Comparison of ENCODE assay signal across 20 cellular contexts in genomic region chr2:48719480-48720177, GRCh38. TPM values are rescaled to one million over a fixed set of nuclear protein-coding genes. Genes with fewer than 3 reads are reported as not detected.
DNase-seq lines count a peak whose midpoint lies in the region; ATAC-seq and TF ChIP-seq lines count a peak whose summit lies in the region.
"Had no signal": no experiment of that assay in that cellular context is flagged by ENCODE, and none has a peak within 500 bp of the region (broad histone marks: within the 10 kb centered on the region; RNA-seq: fewer than 3 reads in every experiment).

No MANE protein-coding gene starts in this region.

- no peak overlapping the region for H3K4me2 ChIP-seq in mesendoderm (ENCODE audit: low read length)

- H3K18ac ChIP-seq in mesendoderm (ENCODE audit: low read length) = no peak overlapping the region

- no peak overlapping the region for H2AK5ac ChIP-seq in mesendoderm (ENCODE audit: low read length)

- no peak overlapping the region for H4K5ac ChIP-seq in mesendoderm (ENCODE audit: low read length)

- H3K23ac ChIP-seq in mesendoderm (ENCODE audit: low read length) = no peak overlapping the region

- H3K9me3 ChIP-seq in gastroesophageal sphincter = no peaks in the 10 kb centered on the region
- H3K9me3 ChIP-seq: transverse colon had no signal

- H3K4me1 ChIP-seq in gastroesophageal sphincter = peaks cover 5 to 74% (median 11%) of the 10 kb centered on the region in 3 donors
- no peaks in the 10 kb centered on the region for H3K4me1 ChIP-seq in mesendoderm (ENCODE audit: control insufficient read depth, low read depth, low read length)

- DNase-seq in DMS153 treated with DMSO at 0.1 percent for 48 hours (lab: John Stamatoyannopoulos, UW; ENCODE audit: unreplicated experiment) (peak; percentile 45), NCI-H2029 (lab: John Stamatoyannopoulos, UW) (peak; percentile 61), pons (ENCODE audit: low spot score) (peak; percentile 78), mesendoderm (no peak), NCI-H1436 treated with DMSO at 0.1 percent for 48 hours (lab: John Stamatoyannopoulos, UW) (no peak)
- no peak for DNase-seq in stimulated activated naive B cell treated with anti-CD40 and anti-IgM and Interleukin-4, amounts not matched to agents 10 μg/mL and 1 μg/mL and 100 μg/mL, for 72 hours
- DNase-seq: activated CD4-positive, alpha-beta T cell treated with anti-CD3 and anti-CD28 coated beads for 36 hours; activated naive CD8-positive, alpha-beta T cell treated with anti-CD3 and anti-CD28 coated beads, Interleukin-2, amount 50 U/mL, for 24 hours; CD4-positive, alpha-beta memory T cell; mammary epithelial cell; natural killer cell; NK-92 treated with Interleukin-12 subunit alpha and Interleukin-12 subunit beta, amount 100 ng/mL, for 24 hours; transverse colon had no signal

- no peak for ATAC-seq in gastroesophageal sphincter
- no peak for ATAC-seq in GM18873 (IDR thresholded peaks at IDR 0.05; ENCODE audit: low FRiP score, unreplicated experiment)
- no peak for ATAC-seq in stimulated activated naive B cell treated with anti-CD40 and anti-IgM and Interleukin-4, amounts not matched to agents 10 μg/mL and 1 μg/mL and 100 μg/mL, for 72 hours (replicated peaks)
- ATAC-seq: activated CD4-positive, alpha-beta T cell treated with anti-CD3 and anti-CD28 coated beads for 36 hours; activated naive CD8-positive, alpha-beta T cell treated with anti-CD3 and anti-CD28 coated beads, Interleukin-2, amount 50 U/mL, for 24 hours; activated T-helper 17 cell treated with anti-CD3 and anti-CD28 coated beads, Interleukin-2, amount 50 U/mL, for 72 hours; HCT116; natural killer cell; stimulated activated effector memory CD8-positive, alpha-beta T cell treated with anti-CD3 and anti-CD28 coated beads, Interleukin-12 subunit alpha, Interleukin-12 subunit beta, amount 100 ng/mL, for 72 hours had no signal

- H2BK120ac ChIP-seq in mesendoderm (ENCODE audit: low read depth, low read length) = no peak overlapping the region

- no peak for TF ChIP-seq POLR2A in gastroesophageal sphincter (IDR thresholded peaks at IDR 0.05)

- no peak for TF ChIP-seq EP300 in gastroesophageal sphincter (IDR thresholded peaks at IDR 0.05)

- no peak overlapping the region for H2BK5ac ChIP-seq in mesendoderm (ENCODE audit: low read length)

- no peak overlapping the region for H2BK15ac ChIP-seq in mesendoderm (replicated peaks; ENCODE audit: low read depth)

- no peaks in the 10 kb centered on the region for H3K79me1 ChIP-seq in mesendoderm (ENCODE audit: low read length)

- H3K27ac Mint-ChIP-seq in stimulated activated naive B cell treated with anti-CD40 and anti-IgM and Interleukin-4, amounts not matched to agents 10 μg/mL and 1 μg/mL and 100 μg/mL, for 72 hours = no peak overlapping the region
- H3K27ac Mint-ChIP-seq: activated CD4-positive, alpha-beta T cell treated with anti-CD3 and anti-CD28 coated beads for 36 hours; activated naive CD8-positive, alpha-beta T cell treated with anti-CD3 and anti-CD28 coated beads, Interleukin-2, amount 50 U/mL, for 24 hours; activated T-helper 17 cell treated with anti-CD3 and anti-CD28 coated beads, Interleukin-2, amount 50 U/mL, for 72 hours; CD4-positive, alpha-beta memory T cell; natural killer cell; stimulated activated effector memory CD8-positive, alpha-beta T cell treated with anti-CD3 and anti-CD28 coated beads, Interleukin-12 subunit alpha, Interleukin-12 subunit beta, amount 100 ng/mL, for 72 hours had no signal

- H3K27me3 ChIP-seq in gastroesophageal sphincter (no peaks in the 10 kb centered on the region), mesendoderm (ENCODE audit: insufficient read depth, low read length, poor library complexity) (no peaks in the 10 kb centered on the region)

- H4K8ac ChIP-seq in mesendoderm (ENCODE audit: low read depth, low read length) = no peak overlapping the region

- no peaks in the 10 kb centered on the region for H3K9me3 Mint-ChIP-seq in stimulated activated naive B cell treated with anti-CD40 and anti-IgM and Interleukin-4, amounts not matched to agents 10 μg/mL and 1 μg/mL and 100 μg/mL, for 72 hours
- H3K9me3 Mint-ChIP-seq: activated naive CD8-positive, alpha-beta T cell treated with anti-CD3 and anti-CD28 coated beads, Interleukin-2, amount 50 U/mL, for 24 hours; activated T-helper 17 cell treated with anti-CD3 and anti-CD28 coated beads, Interleukin-2, amount 50 U/mL, for 72 hours; CD4-positive, alpha-beta memory T cell had no signal

- no peaks in the 10 kb centered on the region for H3K79me2 ChIP-seq in mesendoderm (ENCODE audit: control insufficient read depth, insufficient read depth, low read length)

- H3K27ac ChIP-seq in gastroesophageal sphincter = peak overlapping the region in 3 of 4 donors; percentile 18 to 90 (median 30)
- H3K27ac ChIP-seq in mesendoderm (ENCODE audit: low read depth, low read length) = no peak overlapping the region
- H3K27ac ChIP-seq: transverse colon had no signal

- TF ChIP-seq CTCF in gastroesophageal sphincter (IDR thresholded peaks at IDR 0.05) = no peak

- WGBS in gastroesophageal sphincter (ENCODE audit: low coverage in 1 of 2), 2 donors = 32 to 43% methylated on average over 3 of the region's 3 CpGs
- WGBS in mesendoderm (ENCODE audit: extremely low coverage, insufficient coverage, low lambda C conversion rate) = no CpG with 5 or more reads among the region's 3 CpGs

- H3K4me3 ChIP-seq in gastroesophageal sphincter (no peak overlapping the region), mesendoderm (ENCODE audit: low read length) (no peak overlapping the region)
- H3K4me3 ChIP-seq: transverse colon had no signal

- no peak overlapping the region for H3K4me3 Mint-ChIP-seq in stimulated activated naive B cell treated with anti-CD40 and anti-IgM and Interleukin-4, amounts not matched to agents 10 μg/mL and 1 μg/mL and 100 μg/mL, for 72 hours
- H3K4me3 Mint-ChIP-seq: activated CD4-positive, alpha-beta T cell treated with anti-CD3 and anti-CD28 coated beads for 36 hours; activated naive CD8-positive, alpha-beta T cell treated with anti-CD3 and anti-CD28 coated beads, Interleukin-2, amount 50 U/mL, for 24 hours; activated T-helper 17 cell treated with anti-CD3 and anti-CD28 coated beads, Interleukin-2, amount 50 U/mL, for 72 hours; CD4-positive, alpha-beta memory T cell; natural killer cell; stimulated activated effector memory CD8-positive, alpha-beta T cell treated with anti-CD3 and anti-CD28 coated beads, Interleukin-12 subunit alpha, Interleukin-12 subunit beta, amount 100 ng/mL, for 72 hours had no signal

- H3K4ac ChIP-seq in mesendoderm (ENCODE audit: low read depth, low read length) = no peak overlapping the region

- H3K36me3 Mint-ChIP-seq in stimulated activated naive B cell treated with anti-CD40 and anti-IgM and Interleukin-4, amounts not matched to agents 10 μg/mL and 1 μg/mL and 100 μg/mL, for 72 hours = no peaks in the 10 kb centered on the region
- H3K36me3 Mint-ChIP-seq: CD4-positive, alpha-beta memory T cell; natural killer cell; stimulated activated effector memory CD8-positive, alpha-beta T cell treated with anti-CD3 and anti-CD28 coated beads, Interleukin-12 subunit alpha, Interleukin-12 subunit beta, amount 100 ng/mL, for 72 hours had no signal

- H3K4me1 Mint-ChIP-seq in stimulated activated naive B cell treated with anti-CD40 and anti-IgM and Interleukin-4, amounts not matched to agents 10 μg/mL and 1 μg/mL and 100 μg/mL, for 72 hours = no peaks in the 10 kb centered on the region
- H3K4me1 Mint-ChIP-seq: activated CD4-positive, alpha-beta T cell treated with anti-CD3 and anti-CD28 coated beads for 36 hours; activated naive CD8-positive, alpha-beta T cell treated with anti-CD3 and anti-CD28 coated beads, Interleukin-2, amount 50 U/mL, for 24 hours; activated T-helper 17 cell treated with anti-CD3 and anti-CD28 coated beads, Interleukin-2, amount 50 U/mL, for 72 hours; CD4-positive, alpha-beta memory T cell; natural killer cell; stimulated activated effector memory CD8-positive, alpha-beta T cell treated with anti-CD3 and anti-CD28 coated beads, Interleukin-12 subunit alpha, Interleukin-12 subunit beta, amount 100 ng/mL, for 72 hours had no signal

- peaks cover 7 to 8% of the 10 kb centered on the region in 2 donors for H3K27me3 Mint-ChIP-seq in stimulated activated naive B cell treated with anti-CD40 and anti-IgM and Interleukin-4, amounts not matched to agents 10 μg/mL and 1 μg/mL and 100 μg/mL, for 72 hours

- H3K36me3 ChIP-seq in gastroesophageal sphincter (no peaks in the 10 kb centered on the region), mesendoderm (ENCODE audit: control insufficient read depth, insufficient read depth, low read length) (no peaks in the 10 kb centered on the region)
- H3K36me3 ChIP-seq: transverse colon had no signal

- H3K56ac ChIP-seq in mesendoderm (ENCODE audit: low read length) = no peak overlapping the region

- H3K9ac ChIP-seq in mesendoderm (ENCODE audit: low read length) = no peak overlapping the region

RNA-seq across cellular contexts. Expression of gene LHCGR, which starts 35.9 kb away (rescaled TPM):
- total RNA-seq in gastroesophageal sphincter = 1 to 10 TPM in 3 of 4 donors, under 1 TPM in 1; 0.20 to 2.2 (median 1.5) TPM
- 0.08 TPM for polyA plus RNA-seq in mesendoderm (2013, experiment 1 of 2)
- polyA plus RNA-seq in mesendoderm (2013, experiment 2 of 2) = 0.13 TPM
- total RNA-seq: activated CD4-positive, alpha-beta T cell treated with anti-CD3 and anti-CD28 coated beads for 36 hours; activated T-helper 17 cell treated with anti-CD3 and anti-CD28 coated beads, Interleukin-2, amount 50 U/mL, for 72 hours; CD4-positive, alpha-beta memory T cell; mammary epithelial cell; natural killer cell; pulmonary artery endothelial cell; RPMI7951; transverse colon had no signal
- polyA plus RNA-seq: CD4-positive, alpha-beta memory T cell; mammary epithelial cell had no signal

Comparison
In these comparisons a context has a peak if more than half of its experiments do, and no peak if none do; other contexts are left out.
1. DNase-seq: peak in DMS153 treated with DMSO at 0.1 percent for 48 hours (single experiment), NCI-H2029 (single experiment) and pons (single experiment); none in mesendoderm (single experiment), NCI-H1436 treated with DMSO at 0.1 percent for 48 hours (single experiment) and stimulated activated naive B cell treated with anti-CD40 and anti-IgM and Interleukin-4, amounts not matched to agents 10 μg/mL and 1 μg/mL and 100 μg/mL, for 72 hours (single experiment).